ENCODE assay signal across 10 cellular contexts in the genomic region with DNA sequence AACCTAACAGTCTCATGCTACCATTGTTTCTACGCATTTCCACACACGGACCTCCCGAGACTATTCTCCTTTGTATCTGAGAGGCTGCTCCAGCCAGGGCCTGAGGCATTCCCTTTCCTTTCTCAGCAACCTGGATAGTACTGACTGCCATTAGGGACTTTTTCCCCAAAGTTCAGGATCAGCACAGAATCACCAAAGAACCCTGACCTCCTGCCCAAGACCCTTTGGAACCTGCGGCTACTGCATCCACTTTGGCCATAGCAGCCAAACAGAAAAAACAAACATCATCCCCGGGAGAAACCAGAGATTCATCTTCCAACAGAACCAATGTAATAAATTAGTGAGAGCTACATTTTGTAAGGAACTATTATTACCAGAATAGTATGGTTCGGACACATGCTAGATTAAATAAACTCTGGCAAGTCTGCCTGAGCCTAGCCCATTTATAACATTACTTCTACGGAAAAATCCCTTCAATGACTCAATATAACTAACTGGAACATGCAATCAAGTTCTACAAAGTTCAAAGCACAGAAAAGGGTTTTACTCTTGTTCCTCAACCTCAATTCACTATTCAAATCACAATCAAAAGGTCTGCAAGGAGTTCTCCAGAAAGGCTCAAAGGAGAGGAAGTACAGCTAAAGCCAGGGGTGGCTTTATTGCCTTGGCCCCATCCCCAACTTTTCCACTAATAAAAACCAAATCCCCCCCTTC. TPM values are rescaled to one million over a fixed set of nuclear protein-coding genes. Genes with fewer than 3 reads are reported as not detected.
DNase-seq lines count a peak whose midpoint lies in the region; ATAC-seq and TF ChIP-seq lines count a peak whose summit lies in the region.
"Had no signal": no experiment of that assay in that cellular context is flagged by ENCODE, and none has a peak within 500 bp of the region (broad histone marks: within the 10 kb centered on the region; RNA-seq: fewer than 3 reads in every experiment).

No MANE protein-coding gene starts in this region.

- TF ChIP-seq POLR2A in breast epithelium (IDR thresholded peaks at IDR 0.05) (no peak), uterus (IDR thresholded peaks at IDR 0.05) (no peak)

- H3K27ac Mint-ChIP-seq in naive thymus-derived CD8-positive, alpha-beta T cell, result peak overlapping the region; percentile 92 to 99 (median 98)

- H3K36me3 ChIP-seq in cardiac muscle cell (peaks cover 6% of the 10 kb centered on the region), breast epithelium (no peaks in the 10 kb centered on the region), uterus (no peaks in the 10 kb centered on the region)

- intact Hi-C loops in left ventricle myocardium superior (cut with micrococcal nuclease), result no loop called here
- intact Hi-C loops in breast epithelium (cut with DNase I; ENCODE audit: low total_unique reads), result no loop called here
- intact Hi-C loops in uterus (cut with DNase I; ENCODE audit: low total_unique reads), result no loop called here
- intact Hi-C loops in head of caudate nucleus (cut with DNase I), result no loop called here

- H3K27ac ChIP-seq in cardiac muscle cell (peak overlapping the region; percentile 63), breast epithelium (peak overlapping the region; percentile 18 to 85), uterus (peak overlapping the region; percentile 65 to 71)
- H3K27ac ChIP-seq: C4-2B, foreskin keratinocyte had no signal

- no peak for TF ChIP-seq CTCF in cardiac muscle cell (IDR thresholded peaks at IDR 0.05; ENCODE audit: low read depth, low read length)
- no peak for TF ChIP-seq CTCF in breast epithelium (IDR thresholded peaks at IDR 0.05)
- no peak for TF ChIP-seq CTCF in uterus (IDR thresholded peaks at IDR 0.05)

- peaks cover 0 to 4% (median 3%) of the 10 kb centered on the region in 3 donors for H3K36me3 Mint-ChIP-seq in naive thymus-derived CD8-positive, alpha-beta T cell

- H3K4me1 Mint-ChIP-seq in naive thymus-derived CD8-positive, alpha-beta T cell, result peaks cover 39 to 96% (median 84%) of the 10 kb centered on the region in 4 donors

- H3K4me1 ChIP-seq in cardiac muscle cell (ENCODE audit: low read depth), result peaks cover 12% of the 10 kb centered on the region
- peaks cover 0 to 3% of the 10 kb centered on the region in 2 donors for H3K4me1 ChIP-seq in breast epithelium
- H3K4me1 ChIP-seq in uterus, result peaks cover 3 to 14% of the 10 kb centered on the region in 2 donors
- H3K4me1 ChIP-seq: foreskin keratinocyte had no signal

- no peaks in the 10 kb centered on the region for H3K27me3 ChIP-seq in cardiac muscle cell
- no peaks in the 10 kb centered on the region for H3K27me3 ChIP-seq in breast epithelium
- H3K27me3 ChIP-seq in uterus, result no peaks in the 10 kb centered on the region
- H3K27me3 ChIP-seq: foreskin keratinocyte had no signal

- ATAC-seq in left ventricle myocardium superior, result no peak
- no peak for ATAC-seq in naive thymus-derived CD8-positive, alpha-beta T cell
- no peak for ATAC-seq in HG02588 (IDR thresholded peaks at IDR 0.05; ENCODE audit: unreplicated experiment)
- ATAC-seq: foreskin keratinocyte had no signal

- no peaks in the 10 kb centered on the region for H3K9me3 Mint-ChIP-seq in naive thymus-derived CD8-positive, alpha-beta T cell

- H3K4me3 Mint-ChIP-seq in naive thymus-derived CD8-positive, alpha-beta T cell, result peak overlapping the region; percentile 56 to 91 (median 88)

- H3K4me3 ChIP-seq in cardiac muscle cell, result no peak overlapping the region
- peak overlapping the region in 1 of 3 donors; percentile 33 for H3K4me3 ChIP-seq in breast epithelium
- H3K4me3 ChIP-seq in uterus, result no peak overlapping the region

- POLR2A ChIA-PET in naive thymus-derived CD8-positive, alpha-beta T cell (lab: Charles Lee), result interaction anchor here (0.6 to 8.7 kb wide), 11 partner anchors 11 to 487 kb away, joined by 3 to 160 read pairs (median 4); a partner anchor contains a TSS

- no peak for DNase-seq in cardiac muscle cell (ENCODE audit: low read depth in 1 of 2, low spot score in 1 of 2)
- no peak for DNase-seq in left ventricle myocardium superior
- no peak for DNase-seq in breast epithelium (ENCODE audit: low spot score in 2 of 2)
- DNase-seq in naive thymus-derived CD8-positive, alpha-beta T cell, result no peak
- DNase-seq in uterus, result no peak
- DNase-seq in head of caudate nucleus, result no peak
- DNase-seq in hepatic stellate cell (ENCODE audit: low spot score), result no peak
- DNase-seq: foreskin keratinocyte had no signal

- H3K9me3 ChIP-seq in cardiac muscle cell (ENCODE audit: low read depth) (no peaks in the 10 kb centered on the region), breast epithelium (no peaks in the 10 kb centered on the region), uterus (no peaks in the 10 kb centered on the region)

- H3K27me3 Mint-ChIP-seq in naive thymus-derived CD8-positive, alpha-beta T cell, result no peaks in the 10 kb centered on the region

RNA-seq across cellular contexts. Expression of a gene that starts 51.8 kb away (rescaled TPM):
- 29.2 and 50.8 TPM in 2 replicates for total RNA-seq in cardiac muscle cell
- polyA plus RNA-seq in cardiac muscle cell, result 18.1 and 27.4 TPM in 2 replicates
- total RNA-seq in left ventricle myocardium superior, result 10.6 TPM
- 10 to 100 TPM; 21.8 to 38.1 (median 29.2) TPM for total RNA-seq in breast epithelium
- total RNA-seq in naive thymus-derived CD8-positive, alpha-beta T cell, result 10 to 100 TPM; 57.4 to 59.6 TPM
- polyA plus RNA-seq in naive thymus-derived CD8-positive, alpha-beta T cell, result 10 to 100 TPM; 38.6 to 54.9 (median 50.8) TPM
- total RNA-seq in uterus, result 10 to 100 TPM in 3 of 4 donors, 1 to 10 TPM in 1; 7.4 to 53.0 (median 29.5) TPM
